ENCODE assay signal across 8 cellular contexts in the genomic region with DNA sequence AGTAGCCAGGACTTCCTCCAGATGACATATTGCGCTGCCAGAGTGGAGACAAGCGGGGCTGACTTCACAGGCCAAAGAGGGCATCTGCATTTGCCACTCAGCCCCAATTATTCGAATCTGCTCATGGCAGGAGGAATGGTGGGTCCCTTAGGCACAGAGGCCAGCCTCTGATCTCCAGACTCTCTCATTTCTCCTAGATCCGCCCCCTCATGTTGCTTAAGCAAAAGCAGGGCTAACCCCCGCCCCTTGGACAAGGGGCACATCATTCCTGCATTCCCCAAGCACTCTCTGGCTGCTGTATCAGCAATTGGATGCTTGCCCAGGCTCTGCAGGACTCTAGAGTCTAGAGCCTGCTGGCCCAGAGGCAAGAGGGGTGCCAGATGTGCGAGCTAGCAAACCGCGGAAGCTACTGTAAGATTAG.
DNase-seq lines count a peak whose midpoint lies in the region; ATAC-seq and TF ChIP-seq lines count a peak whose summit lies in the region.

No MANE protein-coding gene starts in this region.

- ATAC-seq in GM21529 (IDR thresholded peaks at IDR 0.05; ENCODE audit: unreplicated experiment) (no peak), GM21515 (IDR thresholded peaks at IDR 0.05; ENCODE audit: unreplicated experiment) (no peak)

- H3K18ac ChIP-seq in mesendoderm (ENCODE audit: low read length), result no peak overlapping the region

- no peak overlapping the region for H3K4me2 ChIP-seq in mesendoderm (ENCODE audit: low read length)

- no peak overlapping the region for H3K9ac ChIP-seq in mesendoderm (ENCODE audit: low read length)

- H4K5ac ChIP-seq in mesendoderm (ENCODE audit: low read length), result no peak overlapping the region

- intact Hi-C loops in A673 (cut with micrococcal nuclease; ENCODE audit: unreplicated experiment), result loop anchor here (5.0 to 10.0 kb wide), 2 partner anchors 265 to 528 kb away; partner anchors contain the start of gene ST6GALNAC5

- peaks cover 15% of the 10 kb centered on the region for H3K4me1 ChIP-seq in A673 (ENCODE audit: insufficient read depth, low read length, poor library complexity, severe bottlenecking)
- no peaks in the 10 kb centered on the region for H3K4me1 ChIP-seq in mesendoderm (ENCODE audit: control insufficient read depth, low read depth, low read length)

- no peak overlapping the region for H2BK15ac ChIP-seq in mesendoderm (replicated peaks; ENCODE audit: low read depth)

- H3K4me3 ChIP-seq in A673 (ENCODE audit: low read depth, low read length, poor library complexity, severe bottlenecking), result no peak overlapping the region
- no peak overlapping the region for H3K4me3 ChIP-seq in mesendoderm (ENCODE audit: low read length)

- CTCF ChIA-PET in A673 (lab: Charles Lee), result no interaction called here

- peak; percentile 94 for DNase-seq in A673 (ENCODE audit: low spot score)
- peak; percentile 70 for DNase-seq in NCI-H1092 treated with DMSO at 0.1 percent for 48 hours (lab: John Stamatoyannopoulos, UW)
- peak; percentile 67 for DNase-seq in brain pericyte (ENCODE audit: low read depth, low spot score)
- DNase-seq in mesendoderm, result peak; percentile 21
- no peak for DNase-seq in DMS53 (lab: John Stamatoyannopoulos, UW)
- no peak for DNase-seq in NCI-H774 (lab: John Stamatoyannopoulos, UW)

- H2BK120ac ChIP-seq in mesendoderm (ENCODE audit: low read depth, low read length), result no peak overlapping the region

- H3K27me3 ChIP-seq in A673 (replicated peaks; ENCODE audit: insufficient read depth, low read depth, low read length, poor library complexity), result no peaks in the 10 kb centered on the region
- H3K27me3 ChIP-seq in mesendoderm (ENCODE audit: insufficient read depth, low read length, poor library complexity), result no peaks in the 10 kb centered on the region

- no peak overlapping the region for H2BK5ac ChIP-seq in mesendoderm (ENCODE audit: low read length)

- no TSS peak for BruUV-seq in A673 (replicated peaks; lab: Mats Ljungman, UMichigan)

- H3K56ac ChIP-seq in mesendoderm (ENCODE audit: low read length), result no peak overlapping the region

- no peaks in the 10 kb centered on the region for H3K79me2 ChIP-seq in mesendoderm (ENCODE audit: control insufficient read depth, insufficient read depth, low read length)

- no peak overlapping the region for H3K4ac ChIP-seq in mesendoderm (ENCODE audit: low read depth, low read length)

- no CpG with 5 or more reads among the region's 8 CpGs for WGBS in mesendoderm (ENCODE audit: extremely low coverage, insufficient coverage, low lambda C conversion rate)

- POLR2A ChIA-PET in A673 (lab: Charles Lee; ENCODE audit: low non-redundant PET), result no interaction called here

- H2AK5ac ChIP-seq in mesendoderm (ENCODE audit: low read length), result no peak overlapping the region

- TF ChIP-seq CTCF in A673 (conservative IDR thresholded peaks at IDR 0.05; ENCODE audit: low read depth, low read length), result no peak

- H3K27ac ChIP-seq in A673 (ENCODE audit: low read depth, low read length, poor library complexity, severe bottlenecking) (no peak overlapping the region), mesendoderm (ENCODE audit: low read depth, low read length) (no peak overlapping the region)

- no peaks in the 10 kb centered on the region for H3K9me3 ChIP-seq in A673 (ENCODE audit: low read depth, low read length, poor library complexity, severe bottlenecking)

- H3K36me3 ChIP-seq in A673 (ENCODE audit: insufficient read depth, low read length, poor library complexity, severe bottlenecking) (no peaks in the 10 kb centered on the region), mesendoderm (ENCODE audit: control insufficient read depth, insufficient read depth, low read length) (no peaks in the 10 kb centered on the region)

- no peaks in the 10 kb centered on the region for H3K79me1 ChIP-seq in mesendoderm (ENCODE audit: low read length)

- no peak overlapping the region for H3K23ac ChIP-seq in mesendoderm (ENCODE audit: low read length)

- no peak overlapping the region for H4K8ac ChIP-seq in mesendoderm (ENCODE audit: low read depth, low read length)

Comparison
In these comparisons a context has a peak if more than half of its experiments do, and no peak if none do; other contexts are left out.
1. DNase-seq: peak in A673 (single experiment), NCI-H1092 treated with DMSO at 0.1 percent for 48 hours (single experiment), brain pericyte (single experiment) and mesendoderm (single experiment); none in DMS53 (single experiment) and NCI-H774 (single experiment).